In genomic region chr1:185681034-185681633, GRCh38 we compare ENCODE assay signal across 8 cellular contexts. TPM values are rescaled to one million over a fixed set of nuclear protein-coding genes. Genes with fewer than 3 reads are reported as not detected.
A peak's percentile ranks its signal among the peaks of the same experiment; 100 is the strongest.
DNase-seq lines count a peak whose midpoint lies in the region; ATAC-seq and TF ChIP-seq lines count a peak whose summit lies in the region.

No MANE protein-coding gene starts in this region.

- H3K36me3 Mint-ChIP-seq in activated T-helper 1 cell treated with anti-CD3 and anti-CD28 coated beads, Interleukin-12 subunit alpha, Interleukin-12 subunit beta, Interleukin-2, Interleukin-4 antibody, amounts not matched to agents 30 ng/mL and 10 ng/mL and 1 ng/mL, durations not matched to agents 14 hours and 24 hours and 36 hours (ENCODE audit: low read depth): no peaks in the 10 kb centered on the region

- no peak overlapping the region for H3K4me2 ChIP-seq in hepatocyte

- H3K36me3 ChIP-seq in hepatocyte (replicated peaks; ENCODE audit: insufficient read depth, low read depth): no peaks in the 10 kb centered on the region
- H3K36me3 ChIP-seq in stomach: no peaks in the 10 kb centered on the region

- peaks cover 21% of the 10 kb centered on the region for H3K4me1 Mint-ChIP-seq in activated T-helper 1 cell treated with anti-CD3 and anti-CD28 coated beads, Interleukin-12 subunit alpha, Interleukin-12 subunit beta, Interleukin-2, Interleukin-4 antibody, amounts not matched to agents 30 ng/mL and 10 ng/mL and 1 ng/mL, durations not matched to agents 14 hours and 24 hours and 36 hours (ENCODE audit: low read depth)

- ATAC-seq in HG03066 (IDR thresholded peaks at IDR 0.05; ENCODE audit: low read depth, unreplicated experiment): peak; percentile 70

- no peaks in the 10 kb centered on the region for H3K79me2 ChIP-seq in hepatocyte

- no peaks in the 10 kb centered on the region for H3K4me1 ChIP-seq in hepatocyte (ENCODE audit: insufficient read depth)
- H3K4me1 ChIP-seq in stomach: peaks cover 0 to 10% (median 2%) of the 10 kb centered on the region in 4 donors

- TF ChIP-seq EP300 in stomach (IDR thresholded peaks at IDR 0.05): no peak

- peak; percentile 67 for TF ChIP-seq CTCF in AG10803 (conservative IDR thresholded peaks at IDR 0.05; ENCODE audit: low read length)
- TF ChIP-seq CTCF in GM12873 (IDR thresholded peaks at IDR 0.05; ENCODE audit: insufficient read depth, low read depth, low read length, missing control alignments): peak; percentile 47
- TF ChIP-seq CTCF in hepatocyte (IDR thresholded peaks at IDR 0.05; ENCODE audit: poor library complexity): peak; percentile 70
- peak in 4 of 7 experiments; percentile 12 to 53 (median 42) for TF ChIP-seq CTCF in stomach (IDR thresholded peaks at IDR 0.05)

- no peaks in the 10 kb centered on the region for H3K9me2 ChIP-seq in hepatocyte (replicated peaks; ENCODE audit: insufficient read depth)

- H3K9me3 Mint-ChIP-seq in activated T-helper 1 cell treated with anti-CD3 and anti-CD28 coated beads, Interleukin-12 subunit alpha, Interleukin-12 subunit beta, Interleukin-2, Interleukin-4 antibody, amounts not matched to agents 30 ng/mL and 10 ng/mL and 1 ng/mL, durations not matched to agents 14 hours and 24 hours and 36 hours: no peaks in the 10 kb centered on the region

- no peak overlapping the region for H3K4me3 Mint-ChIP-seq in activated T-helper 1 cell treated with anti-CD3 and anti-CD28 coated beads, Interleukin-12 subunit alpha, Interleukin-12 subunit beta, Interleukin-2, Interleukin-4 antibody, amounts not matched to agents 30 ng/mL and 10 ng/mL and 1 ng/mL, durations not matched to agents 14 hours and 24 hours and 36 hours

- H3K27ac ChIP-seq in hepatocyte: no peak overlapping the region
- no peak overlapping the region for H3K27ac ChIP-seq in stomach

- H3K27ac Mint-ChIP-seq in activated T-helper 1 cell treated with anti-CD3 and anti-CD28 coated beads, Interleukin-12 subunit alpha, Interleukin-12 subunit beta, Interleukin-2, Interleukin-4 antibody, amounts not matched to agents 30 ng/mL and 10 ng/mL and 1 ng/mL, durations not matched to agents 14 hours and 24 hours and 36 hours: no peak overlapping the region

- DNase-seq in AG10803 (ENCODE audit: low read depth) (peak; percentile 36), NCI-H2196 treated with DMSO at 0.1 percent for 48 hours (lab: John Stamatoyannopoulos, UW; ENCODE audit: unreplicated experiment) (peak; percentile 14), hepatocyte (ENCODE audit: low spot score) (peak; percentile 59), stomach (no peak), NCI-H226 (no peak)
- DNase-seq in activated T-helper 1 cell treated with anti-CD3 and anti-CD28 coated beads, Interleukin-12 subunit alpha, Interleukin-12 subunit beta, Interleukin-2, Interleukin-4 antibody, amounts not matched to agents 30 ng/mL and 10 ng/mL and 1 ng/mL, durations not matched to agents 14 hours and 24 hours and 36 hours (ENCODE audit: low spot score): peak; percentile 20

- H3K27me3 Mint-ChIP-seq in activated T-helper 1 cell treated with anti-CD3 and anti-CD28 coated beads, Interleukin-12 subunit alpha, Interleukin-12 subunit beta, Interleukin-2, Interleukin-4 antibody, amounts not matched to agents 30 ng/mL and 10 ng/mL and 1 ng/mL, durations not matched to agents 14 hours and 24 hours and 36 hours (ENCODE audit: insufficient read depth): peaks cover 14% of the 10 kb centered on the region

- no peaks in the 10 kb centered on the region for H3K9me3 ChIP-seq in hepatocyte (ENCODE audit: low read depth)
- no peaks in the 10 kb centered on the region for H3K9me3 ChIP-seq in stomach

- TF ChIP-seq POLR2A in stomach (IDR thresholded peaks at IDR 0.05): no peak

- intact Hi-C loops in activated T-helper 1 cell treated with anti-CD3 and anti-CD28 coated beads, Interleukin-12 subunit alpha, Interleukin-12 subunit beta, Interleukin-2, Interleukin-4 antibody, amounts not matched to agents 30 ng/mL and 10 ng/mL and 1 ng/mL, durations not matched to agents 14 hours and 24 hours and 36 hours (cut with micrococcal nuclease): loop anchor here (1.0 to 5.0 kb wide), 7 partner anchors 29 to 874 kb away; partner anchors contain the start of genes RNF2, SWT1 and TRMT1L
- intact Hi-C loops in stomach (cut with DNase I; ENCODE audit: low total_unique reads): no loop called here

- WGBS in hepatocyte (ENCODE audit: low lambda C conversion rate, missing lambda C conversion rate): 48% methylated on average over 2 of the region's 2 CpGs
- 19 to 40% (median 24%) methylated on average over 2 of the region's 2 CpGs for WGBS in stomach, 5 donors

- no peaks in the 10 kb centered on the region for H3K27me3 ChIP-seq in hepatocyte
- no peaks in the 10 kb centered on the region for H3K27me3 ChIP-seq in stomach

- H4K20me1 ChIP-seq in hepatocyte (ENCODE audit: insufficient read depth, poor library complexity, severe bottlenecking): no peaks in the 10 kb centered on the region

- H2AFZ ChIP-seq in hepatocyte: no peak overlapping the region

- H3K4me3 ChIP-seq in AG10803 (ENCODE audit: low read length) (no peak overlapping the region), hepatocyte (no peak overlapping the region), stomach (no peak overlapping the region)

RNA-seq across cellular contexts. Expression of gene HMCN1, which starts 53.1 kb away (rescaled TPM):
- total RNA-seq in activated T-helper 1 cell treated with anti-CD3 and anti-CD28 coated beads, Interleukin-12 subunit alpha, Interleukin-12 subunit beta, Interleukin-2, Interleukin-4 antibody, amounts not matched to agents 30 ng/mL and 10 ng/mL and 1 ng/mL, durations not matched to agents 14 hours and 24 hours and 36 hours: under 0.01 TPM in 1 of 2 replicates, not detected in the other
- total RNA-seq in hepatocyte: 13.4 and 14.2 TPM in 2 replicates
- polyA plus RNA-seq in hepatocyte: 2.0 and 2.3 TPM in 2 replicates
- 10 to 100 TPM in 1 of 5 donors, 1 to 10 TPM in 2, under 1 TPM in 2; 0.58 to 15.1 (median 1.2) TPM for total RNA-seq in stomach
- polyA plus RNA-seq in stomach: under 1 TPM; 0.12 to 0.83 (median 0.15) TPM

Comparison
In these comparisons a context has a peak if more than half of its experiments do, and no peak if none do; other contexts are left out.
1. DNase-seq: peak in AG10803 (single experiment), NCI-H2196 treated with DMSO at 0.1 percent for 48 hours (single experiment), activated T-helper 1 cell treated with anti-CD3 and anti-CD28 coated beads, Interleukin-12 subunit alpha, Interleukin-12 subunit beta, Interleukin-2, Interleukin-4 antibody, amounts not matched to agents 30 ng/mL and 10 ng/mL and 1 ng/mL, durations not matched to agents 14 hours and 24 hours and 36 hours (single experiment) and hepatocyte (single experiment); none in stomach (single experiment) and NCI-H226 (single experiment).
2. Peak in every context shown above with its lines, with median percentiles within 50 percentile points of each other: CTCF ChIP-seq.